ENCODE assay signal across 7 cellular contexts in the genomic region with DNA sequence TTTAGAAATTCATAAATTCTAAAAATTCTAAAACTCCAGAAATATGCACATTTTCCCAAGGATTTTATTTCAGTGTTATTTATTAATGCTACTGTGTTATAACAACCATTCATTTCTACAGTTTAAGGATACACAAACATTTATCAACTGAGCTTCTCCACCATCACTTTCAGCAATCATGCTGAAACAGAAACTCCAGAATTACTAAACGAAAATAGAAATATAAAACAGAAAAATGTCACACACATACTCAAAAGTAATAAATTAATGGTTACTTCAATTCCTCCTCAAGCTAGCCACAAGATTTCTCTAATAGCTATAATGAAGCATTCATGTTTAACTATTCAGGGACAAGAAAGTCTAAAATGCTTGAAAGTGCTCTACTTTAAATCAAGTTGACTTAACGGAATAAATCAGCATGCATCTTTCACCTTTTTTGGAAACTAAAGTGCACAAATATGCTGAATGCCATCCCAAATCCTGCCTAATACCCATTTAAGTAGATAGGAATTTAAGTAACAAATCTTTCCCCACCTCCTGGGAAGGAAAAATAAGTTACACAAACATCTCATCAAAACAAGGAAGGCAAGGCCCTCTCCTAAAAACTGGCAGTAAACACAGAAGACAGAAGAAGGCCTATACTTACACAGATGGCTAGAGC. TPM values are rescaled to one million over a fixed set of nuclear protein-coding genes. Genes with fewer than 3 reads are reported as not detected.
A peak's percentile ranks its signal among the peaks of the same experiment; 100 is the strongest.
DNase-seq lines count a peak whose midpoint lies in the region; ATAC-seq and TF ChIP-seq lines count a peak whose summit lies in the region.

No MANE protein-coding gene starts in this region.

- peaks cover 0 to 38% (median 9%) of the 10 kb centered on the region in 4 donors for H3K4me1 ChIP-seq in tibial artery

- DNase-seq in H7 (no peak), tibial artery (no peak), HuH-7.5 (ENCODE audit: low spot score) (no peak)
- DNase-seq in activated CD8-positive, alpha-beta memory T cell treated with anti-CD3 and anti-CD28 coated beads, Interleukin-2, amount 50 U/mL, for 48 hours, result no peak

- ATAC-seq in HG02588 (IDR thresholded peaks at IDR 0.05; ENCODE audit: unreplicated experiment), result no peak

- H3K4me3 ChIP-seq in H7 (ENCODE audit: insufficient read depth, low read depth, low read length) (peak overlapping the region; percentile 47), iPS-18c (ENCODE audit: insufficient read depth, low read depth, low read length) (peak overlapping the region; percentile 63), tibial artery (peak overlapping the region; percentile 53 to 54)

- intact Hi-C loops in tibial artery (cut with DNase I; ENCODE audit: low total_unique reads), result no loop called here

- H3K9me3 ChIP-seq in iPS-18c (ENCODE audit: control insufficient read depth, insufficient read depth, low read length) (no peaks in the 10 kb centered on the region), tibial artery (no peaks in the 10 kb centered on the region)

- H3K36me3 ChIP-seq in H7 (replicated peaks; ENCODE audit: control insufficient read depth, insufficient read depth, low read length) (no peaks in the 10 kb centered on the region), tibial artery (no peaks in the 10 kb centered on the region)

- peak overlapping the region; percentile 88 for H3K27ac ChIP-seq in VCaP
- peak overlapping the region; percentile 56 to 80 for H3K27ac ChIP-seq in tibial artery

- TF ChIP-seq CTCF in VCaP (conservative IDR thresholded peaks at IDR 0.05), result no peak
- no peak for TF ChIP-seq CTCF in tibial artery (IDR thresholded peaks at IDR 0.05)

- H3K27me3 ChIP-seq in H7 (ENCODE audit: control insufficient read depth, insufficient read depth, low read length) (no peaks in the 10 kb centered on the region), tibial artery (no peaks in the 10 kb centered on the region)

RNA-seq across cellular contexts. Expression of a gene that starts 0.6 kb away (rescaled TPM):
- 7.1 and 13.9 TPM in 2 replicates for total RNA-seq in H7 (2014; rRNA removed; shearing (Covaris generic))

RNA-seq across cellular contexts. Expression of a gene that starts 54.9 kb away (rescaled TPM):
- total RNA-seq in H7 (2014; rRNA removed; shearing (Covaris generic)), result 6.4 and 7.3 TPM in 2 replicates
